ENCODE assay signal across 10 cellular contexts in the genomic region with DNA sequence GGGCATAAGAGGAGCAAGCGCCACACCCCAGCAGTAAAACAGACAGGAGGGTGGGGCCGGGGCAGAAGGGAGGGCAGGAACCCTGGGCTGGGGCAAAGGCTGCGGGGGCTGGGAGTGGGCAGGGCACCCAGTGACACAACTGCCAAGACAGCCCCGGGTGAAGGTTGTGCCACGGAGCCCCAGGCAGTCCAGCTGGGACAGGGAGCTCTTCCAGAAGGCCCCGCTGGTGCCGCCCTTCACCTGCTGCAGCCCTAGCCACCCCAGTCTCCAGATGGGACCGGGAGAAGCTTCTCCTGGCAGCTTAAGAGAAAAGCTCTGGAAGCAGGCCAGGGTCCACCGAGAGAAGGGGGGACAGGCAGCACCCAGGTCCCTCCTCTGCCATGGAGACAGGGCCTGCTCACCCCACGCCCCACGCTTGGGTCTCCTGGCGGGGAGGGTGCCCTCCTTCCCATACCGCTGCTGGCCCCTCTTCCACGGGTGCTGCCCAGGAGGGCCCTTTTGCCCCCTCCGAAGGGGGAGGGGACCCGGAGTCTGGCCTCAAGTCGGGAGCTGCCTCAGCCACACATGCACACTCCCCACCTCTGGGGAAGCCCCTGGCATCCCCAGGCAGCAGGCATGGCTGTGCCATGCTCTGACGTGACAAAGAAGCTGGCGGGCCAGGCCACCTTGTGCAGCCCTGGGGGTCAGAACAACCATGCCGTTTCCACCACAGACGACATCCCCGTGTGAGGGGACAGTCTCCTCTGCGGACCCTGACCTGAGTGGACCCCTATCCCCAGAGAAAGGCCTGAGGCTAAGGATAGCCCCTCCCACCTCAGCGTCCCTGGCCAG. TPM values are rescaled to one million over a fixed set of nuclear protein-coding genes. Genes with fewer than 3 reads are reported as not detected.
DNase-seq lines count a peak whose midpoint lies in the region; ATAC-seq and TF ChIP-seq lines count a peak whose summit lies in the region.
"Had no signal": no experiment of that assay in that cellular context is flagged by ENCODE, and none has a peak within 500 bp of the region (broad histone marks: within the 10 kb centered on the region; RNA-seq: fewer than 3 reads in every experiment).

No MANE protein-coding gene starts in this region.

- ATAC-seq in activated B cell treated with CpG ODN at 0.5 μM for 24 hours (ENCODE audit: low read depth) (no peak), GM19397 (IDR thresholded peaks at IDR 0.05; ENCODE audit: unreplicated experiment) (no peak)

- no peaks in the 10 kb centered on the region for H3K9me2 ChIP-seq in hepatocyte (replicated peaks; ENCODE audit: insufficient read depth)

- CTCF ChIA-PET in activated B cell treated with CpG ODN at 0.5 μM for 24 hours (lab: Charles Lee) = no interaction called here

- POLR2A ChIA-PET in activated B cell treated with CpG ODN at 0.5 μM for 24 hours (lab: Charles Lee) = interaction anchor here (0.6 to 1.2 kb wide), 3 partner anchors 39 to 477 kb away, joined by 3 to 5 read pairs (median 4); a partner anchor contains a TSS

- H3K9me3 ChIP-seq in hepatocyte (ENCODE audit: low read depth) (no peaks in the 10 kb centered on the region), smooth muscle cell (replicated peaks; ENCODE audit: low read depth) (no peaks in the 10 kb centered on the region)

- no peak overlapping the region for H3K9ac ChIP-seq in smooth muscle cell (ENCODE audit: low read depth)

- H3F3A ChIP-seq in smooth muscle cell (ENCODE audit: low read depth) = no peaks in the 10 kb centered on the region

- H4K20me1 ChIP-seq in hepatocyte (ENCODE audit: insufficient read depth, poor library complexity, severe bottlenecking) (no peaks in the 10 kb centered on the region), smooth muscle cell (ENCODE audit: low read depth) (peaks cover 44% of the 10 kb centered on the region)

- H2AFZ ChIP-seq in hepatocyte (no peak overlapping the region), smooth muscle cell (ENCODE audit: low read depth) (no peak overlapping the region)

- H3K27me3 ChIP-seq in hepatocyte (no peaks in the 10 kb centered on the region), smooth muscle cell (ENCODE audit: low read depth) (peaks cover 5% of the 10 kb centered on the region)

- H3K4me3 ChIP-seq in hepatocyte (peak overlapping the region; percentile 89), smooth muscle cell (peak overlapping the region; percentile 85)

- H3K27ac Mint-ChIP-seq in activated B cell treated with CpG ODN at 0.5 μM for 24 hours = no peak overlapping the region

- intact Hi-C loops in activated B cell treated with CpG ODN at 0.5 μM for 24 hours (cut with micrococcal nuclease) = loop anchor here (2.0 kb wide), 3 partner anchors 39 to 609 kb away; a partner anchor contains a TSS

- TF ChIP-seq CTCF in activated B cell treated with CpG ODN at 0.5 μM for 24 hours (IDR thresholded peaks at IDR 0.05) (no peak), hepatocyte (IDR thresholded peaks at IDR 0.05; ENCODE audit: poor library complexity) (no peak), smooth muscle cell (IDR thresholded peaks at IDR 0.05; ENCODE audit: borderline replicate concordance, insufficient read depth, poor library complexity, severe bottlenecking) (no peak)

- H3K36me3 ChIP-seq in hepatocyte (replicated peaks; ENCODE audit: insufficient read depth, low read depth) (no peaks in the 10 kb centered on the region), smooth muscle cell (ENCODE audit: low read depth) (no peaks in the 10 kb centered on the region)

- H3K36me3 Mint-ChIP-seq in activated B cell treated with CpG ODN at 0.5 μM for 24 hours (ENCODE audit: low read depth) = peaks cover 1% of the 10 kb centered on the region

- peak; percentile 48 for DNase-seq in DMS 273 (lab: John Stamatoyannopoulos, UW; ENCODE audit: unreplicated experiment)
- DNase-seq in DMS 273 treated with DMSO at 0.1 percent for 48 hours (lab: John Stamatoyannopoulos, UW) = no peak
- no peak for DNase-seq in activated B cell treated with CpG ODN at 0.5 μM for 24 hours
- DNase-seq in hepatocyte (ENCODE audit: low spot score) = no peak
- no peak for DNase-seq in smooth muscle cell (lab: John Stamatoyannopoulos, UW; ENCODE audit: unreplicated experiment)
- no peak for DNase-seq in NCI-H1092 treated with DMSO at 0.1 percent for 48 hours (lab: John Stamatoyannopoulos, UW)
- DNase-seq in kidney tubule cell (ENCODE audit: low spot score) = no peak
- DNase-seq: midbrain, NCI-H1092 had no signal

- H3K27me3 Mint-ChIP-seq in activated B cell treated with CpG ODN at 0.5 μM for 24 hours = no peaks in the 10 kb centered on the region

- peak overlapping the region; percentile 46 for H3K4me3 Mint-ChIP-seq in activated B cell treated with CpG ODN at 0.5 μM for 24 hours

- peaks cover 13% of the 10 kb centered on the region for H3K4me1 Mint-ChIP-seq in activated B cell treated with CpG ODN at 0.5 μM for 24 hours

- H3K4me1 ChIP-seq in hepatocyte (ENCODE audit: insufficient read depth) (peaks cover 15% of the 10 kb centered on the region), smooth muscle cell (ENCODE audit: low read depth) (peaks cover 5% of the 10 kb centered on the region)

- H3K79me2 ChIP-seq in hepatocyte = peaks cover 13% of the 10 kb centered on the region
- peaks cover 7% of the 10 kb centered on the region for H3K79me2 ChIP-seq in smooth muscle cell (ENCODE audit: low read depth)

- no peak overlapping the region for H3K27ac ChIP-seq in hepatocyte
- H3K27ac ChIP-seq in smooth muscle cell (ENCODE audit: low read depth) = no peak overlapping the region

- H3K4me2 ChIP-seq in hepatocyte = peak overlapping the region; percentile 99
- H3K4me2 ChIP-seq in smooth muscle cell = peak overlapping the region; percentile 100

- WGBS in hepatocyte (ENCODE audit: low lambda C conversion rate, missing lambda C conversion rate) = 81% methylated on average over 20 of the region's 24 CpGs
- WGBS in smooth muscle cell (ENCODE audit: low lambda C conversion rate) = 90% methylated on average over 21 of the region's 24 CpGs

- H3K9me3 Mint-ChIP-seq in activated B cell treated with CpG ODN at 0.5 μM for 24 hours = no peaks in the 10 kb centered on the region

RNA-seq across cellular contexts. Expression of a gene that starts 1.5 kb away (rescaled TPM):
- 16.3 and 16.4 TPM in 2 replicates for total RNA-seq in activated B cell treated with CpG ODN at 0.5 μM for 24 hours
- total RNA-seq in hepatocyte = 13.8 and 17.4 TPM in 2 replicates
- polyA plus RNA-seq in hepatocyte = 20.7 and 21.1 TPM in 2 replicates
- 4.2 and 6.5 TPM in 2 replicates for total RNA-seq in smooth muscle cell
- polyA plus RNA-seq in smooth muscle cell = 14.9 and 16.2 TPM in 2 replicates

RNA-seq across cellular contexts. Expression of a gene that starts 15.0 kb away (rescaled TPM):
- total RNA-seq in activated B cell treated with CpG ODN at 0.5 μM for 24 hours = 24.7 and 32.9 TPM in 2 replicates
- total RNA-seq in hepatocyte = 13.1 and 15.5 TPM in 2 replicates
- 82.6 and 103 TPM in 2 replicates for polyA plus RNA-seq in hepatocyte
- total RNA-seq in smooth muscle cell = 6.3 and 9.6 TPM in 2 replicates
- 47.4 and 49.9 TPM in 2 replicates for polyA plus RNA-seq in smooth muscle cell

RNA-seq across cellular contexts. Expression of a gene that starts 21.3 kb away (rescaled TPM):
- total RNA-seq in activated B cell treated with CpG ODN at 0.5 μM for 24 hours (0.15 TPM in 1 of 2 replicates, not detected in the other), hepatocyte (11.9 and 12.6 TPM in 2 replicates), smooth muscle cell (0.67 TPM in 1 of 2 replicates, not detected in the other)
- polyA plus RNA-seq in hepatocyte (9.0 and 9.1 TPM in 2 replicates), smooth muscle cell (1.6 and 1.7 TPM in 2 replicates)

RNA-seq across cellular contexts. Expression of a gene that starts 39.5 kb away (rescaled TPM):
- total RNA-seq in activated B cell treated with CpG ODN at 0.5 μM for 24 hours (4.2 and 5.6 TPM in 2 replicates), hepatocyte (23.1 and 28.1 TPM in 2 replicates), smooth muscle cell (11.7 and 16.1 TPM in 2 replicates)
- polyA plus RNA-seq in hepatocyte (27.8 and 34.0 TPM in 2 replicates), smooth muscle cell (29.6 and 30.7 TPM in 2 replicates)

RNA-seq across cellular contexts. Expression of a gene that starts 39.6 kb away (rescaled TPM):
- total RNA-seq in activated B cell treated with CpG ODN at 0.5 μM for 24 hours = 24.5 and 28.8 TPM in 2 replicates
- 14.8 and 15.5 TPM in 2 replicates for total RNA-seq in hepatocyte
- 31.4 and 49.7 TPM in 2 replicates for polyA plus RNA-seq in hepatocyte
- 20.6 and 30.4 TPM in 2 replicates for total RNA-seq in smooth muscle cell
- polyA plus RNA-seq in smooth muscle cell = 27.6 and 35.2 TPM in 2 replicates
